In the genomic region with DNA sequence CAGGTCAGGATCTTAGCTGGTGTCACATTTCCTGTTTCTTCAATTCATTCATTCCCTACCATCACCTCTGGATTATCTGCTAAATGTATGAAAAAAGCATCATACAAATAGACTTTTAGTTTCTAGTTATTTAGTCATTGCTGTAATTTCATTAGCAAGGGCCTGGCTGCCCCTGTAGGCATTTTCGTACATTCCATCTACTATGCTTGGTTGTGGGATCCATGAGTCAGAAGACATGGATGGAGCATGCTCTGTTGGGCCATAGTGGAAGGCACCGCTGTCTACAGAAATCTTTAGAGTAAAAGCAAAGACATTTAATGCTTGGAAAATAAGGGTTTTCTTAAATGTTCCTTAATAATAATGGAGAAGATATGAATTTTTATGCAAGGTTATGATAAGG, we compare ENCODE assay signal across 30 cellular contexts.
"Had no signal": no experiment of that assay in that cellular context is flagged by ENCODE, and none has a peak within 500 bp of the region (broad histone marks: within the 10 kb centered on the region; RNA-seq: fewer than 3 reads in every experiment).

No MANE protein-coding gene starts in this region.

- H3K36me3 ChIP-seq: adrenal gland, ascending aorta, brain microvascular endothelial cell, breast epithelium, cardiac muscle cell had no signal

- H3K9me3 ChIP-seq: adrenal gland, ascending aorta, breast epithelium had no signal

- H3K4me1 ChIP-seq: adrenal gland, ascending aorta, breast epithelium had no signal

- H3K27ac ChIP-seq: adrenal gland, ascending aorta, brain microvascular endothelial cell, breast epithelium, cardiac muscle cell had no signal

- H3K27me3 ChIP-seq: adrenal gland, ascending aorta, brain microvascular endothelial cell, breast epithelium, cardiac muscle cell had no signal

- H3K4me3 ChIP-seq: adrenal gland, ascending aorta, breast epithelium, cardiac muscle cell had no signal

- DNase-seq: activated effector memory CD4-positive, alpha-beta T cell treated with anti-CD3 and anti-CD28 coated beads, Interleukin-2, amount 50 U/mL, for 16 hours; activated effector memory CD4-positive, alpha-beta T cell treated with Interleukin-2 at 50 U/mL for 16 hours; activated gamma-delta T cell; activated gamma-delta T cell treated with Interleukin-2 at 50 U/mL for 16 hours; activated naive CD4-positive, alpha-beta T cell; activated naive CD4-positive, alpha-beta T cell treated with anti-CD3 and anti-CD28 coated beads for 36 hours; activated naive CD4-positive, alpha-beta T cell treated with anti-CD3 and anti-CD28 coated beads, Interleukin-2, amount 10 ng/mL, durations not matched to agents 7 days and 5 days; activated naive CD4-positive, alpha-beta T cell treated with anti-CD3 and anti-CD28 coated beads, Interleukin-2, amount 50 U/mL, for 16 hours; activated naive CD4-positive, alpha-beta T cell treated with Interleukin-2 at 50 U/mL for 16 hours; activated naive CD8-positive, alpha-beta T cell treated with anti-CD3 and anti-CD28 coated beads for 36 hours; activated naive CD8-positive, alpha-beta T cell treated with anti-CD3 and anti-CD28 coated beads, Interleukin-2, amount 10 ng/mL, durations not matched to agents 7 days and 5 days; activated naive CD8-positive, alpha-beta T cell treated with anti-CD3 and anti-CD28 coated beads, Interleukin-2, amount 50 U/mL, for 24 hours; activated T-cell treated with anti-CD3 and anti-CD28 coated beads, Interleukin-2, amount 50 U/mL, for 1 hour; activated T-cell treated with anti-CD3 and anti-CD28 coated beads, Interleukin-2, amount 50 U/mL, for 24 hours; activated T-cell treated with anti-CD3 and anti-CD28 coated beads, Interleukin-2, amount 50 U/mL, for 4 hours; activated T-cell treated with anti-CD3 and anti-CD28 coated beads, Interleukin-2, amount 50 U/mL, for 48 hours; activated T-cell treated with anti-CD3 and anti-CD28 coated beads, Interleukin-2, amount 50 U/mL, for 72 hours; adrenal gland; amniotic stem cell; amygdala; anterior cingulate cortex; aorta; brain microvascular endothelial cell; central memory CD4-positive, alpha-beta T cell; cerebellar nuclear complex had no signal

- ATAC-seq: activated naive CD4-positive, alpha-beta T cell treated with anti-CD3 and anti-CD28 coated beads, Interleukin-2, amount 50 U/mL, for 72 hours; activated naive CD8-positive, alpha-beta T cell treated with anti-CD3 and anti-CD28 coated beads, Interleukin-2, amount 50 U/mL, for 24 hours; activated T-cell treated with anti-CD3 and anti-CD28 coated beads, Interleukin-2, amount 50 U/mL, for 4 hours; activated T-cell treated with anti-CD3 and anti-CD28 coated beads, Interleukin-2, amount 50 U/mL, for 72 hours; activated T-helper 17 cell treated with anti-CD3 and anti-CD28 coated beads, Interleukin-2, amount 50 U/mL, for 72 hours had no signal
